Comparison of ENCODE assay signal across 12 cellular contexts in genomic region chr17:74769856-74770497, GRCh38. TPM values are rescaled to one million over a fixed set of nuclear protein-coding genes. Genes with fewer than 3 reads are reported as not detected.
DNase-seq lines count a peak whose midpoint lies in the region; ATAC-seq, FAIRE-seq and TF ChIP-seq lines count a peak whose summit lies in the region.
"Had no signal": no experiment of that assay in that cellular context is flagged by ENCODE, and none has a peak within 500 bp of the region (broad histone marks: within the 10 kb centered on the region; RNA-seq: fewer than 3 reads in every experiment).

No MANE protein-coding gene starts in this region.

- ATAC-seq in activated T-helper 17 cell treated with anti-CD3 and anti-CD28 coated beads, Interleukin-2, amount 50 U/mL, for 72 hours (replicated peaks) = no peak

- peak overlapping the region; percentile 80 for H3K27ac Mint-ChIP-seq in activated naive CD4-positive, alpha-beta T cell treated with anti-CD3 and anti-CD28 coated beads, Interleukin-2, amount 10 ng/mL, durations not matched to agents 7 days and 5 days
- H3K27ac Mint-ChIP-seq in activated T-helper 17 cell treated with anti-CD3 and anti-CD28 coated beads, Interleukin-2, amount 50 U/mL, for 72 hours = peak overlapping the region; percentile 72

- no peaks in the 10 kb centered on the region for H3K9me3 ChIP-seq in kidney (ENCODE audit: control insufficient read depth in 1 of 2, low read length in 2 of 2)
- H3K9me3 ChIP-seq: vagina had no signal

- no peak overlapping the region for H3K9ac ChIP-seq in kidney (ENCODE audit: low read length in 2 of 2)

- intact Hi-C loops in kidney (cut with DNase I) = no loop called here

- H3K4me3 Mint-ChIP-seq in activated naive CD4-positive, alpha-beta T cell treated with anti-CD3 and anti-CD28 coated beads, Interleukin-2, amount 10 ng/mL, durations not matched to agents 7 days and 5 days = no peak overlapping the region
- no peak overlapping the region for H3K4me3 Mint-ChIP-seq in activated T-helper 17 cell treated with anti-CD3 and anti-CD28 coated beads, Interleukin-2, amount 50 U/mL, for 72 hours

- DNase-seq in activated naive CD4-positive, alpha-beta T cell treated with anti-CD3 and anti-CD28 coated beads, Interleukin-2, amount 10 ng/mL, durations not matched to agents 7 days and 5 days = no peak
- DNase-seq in activated naive CD4-positive, alpha-beta T cell (lab: John Stamatoyannopoulos, UW) = no peak
- DNase-seq in kidney = peak; percentile 67
- peak in 1 of 49 donors; percentile 75 for DNase-seq in substantia nigra (lab: John Stamatoyannopoulos, UW)
- DNase-seq in NCI-H1048 (lab: John Stamatoyannopoulos, UW) = no peak
- DNase-seq in NK-92 treated with Interleukin-12 subunit alpha and Interleukin-12 subunit beta, amount 100 ng/mL, for 24 hours (lab: John Stamatoyannopoulos, UW) = no peak
- DNase-seq in NCI-H748 treated with DMSO at 0.1 percent for 48 hours (lab: John Stamatoyannopoulos, UW) = no peak
- DNase-seq: T1000 had no signal

- H3K4me1 ChIP-seq in kidney (ENCODE audit: control insufficient read depth in 1 of 2, insufficient read depth in 1 of 2, low read depth in 1 of 2, low read length in 2 of 2) = peaks cover 29 to 35% of the 10 kb centered on the region in 2 donors

- no peaks in the 10 kb centered on the region for H3K9me3 Mint-ChIP-seq in activated naive CD4-positive, alpha-beta T cell treated with anti-CD3 and anti-CD28 coated beads, Interleukin-2, amount 10 ng/mL, durations not matched to agents 7 days and 5 days
- no peaks in the 10 kb centered on the region for H3K9me3 Mint-ChIP-seq in activated T-helper 17 cell treated with anti-CD3 and anti-CD28 coated beads, Interleukin-2, amount 50 U/mL, for 72 hours

- H3K36me3 ChIP-seq in kidney (ENCODE audit: control insufficient read depth in 1 of 2, insufficient read depth in 2 of 2, low read length in 2 of 2) = peaks cover 9 to 29% of the 10 kb centered on the region in 2 donors

- peaks cover 42% of the 10 kb centered on the region for H3K4me1 Mint-ChIP-seq in activated naive CD4-positive, alpha-beta T cell treated with anti-CD3 and anti-CD28 coated beads, Interleukin-2, amount 10 ng/mL, durations not matched to agents 7 days and 5 days
- peaks cover 9% of the 10 kb centered on the region for H3K4me1 Mint-ChIP-seq in activated T-helper 17 cell treated with anti-CD3 and anti-CD28 coated beads, Interleukin-2, amount 50 U/mL, for 72 hours

- no peaks in the 10 kb centered on the region for H3K27me3 Mint-ChIP-seq in activated naive CD4-positive, alpha-beta T cell treated with anti-CD3 and anti-CD28 coated beads, Interleukin-2, amount 10 ng/mL, durations not matched to agents 7 days and 5 days
- H3K27me3 Mint-ChIP-seq in activated T-helper 17 cell treated with anti-CD3 and anti-CD28 coated beads, Interleukin-2, amount 50 U/mL, for 72 hours = no peaks in the 10 kb centered on the region

- no peak for TF ChIP-seq CTCF in kidney (IDR thresholded peaks at IDR 0.05; ENCODE audit: borderline replicate concordance, extremely low read depth, insufficient read depth)

- H3K27ac ChIP-seq in kidney (ENCODE audit: low read depth in 2 of 2, low read length in 2 of 2) (peak overlapping the region; percentile 23 to 70), substantia nigra (ENCODE audit: low read depth, low read length, poor library complexity, severe bottlenecking) (peak overlapping the region; percentile 49)
- H3K27ac ChIP-seq: vagina had no signal

- CTCF ChIA-PET in activated naive CD4-positive, alpha-beta T cell treated with anti-CD3 and anti-CD28 coated beads, Interleukin-2, amount 10 ng/mL, durations not matched to agents 7 days and 5 days (lab: Charles Lee) = interaction anchor here (0.7 to 6.0 kb wide), 11 partner anchors 10 to 112 kb away, joined by 3 to 56 read pairs (median 11); partner anchors contain the start of gene RAB37

- no peak overlapping the region for H3K4me3 ChIP-seq in kidney (ENCODE audit: low read length in 2 of 2)
- H3K4me3 ChIP-seq: vagina had no signal

- no peak for FAIRE-seq in kidney (lab: Jason Lieb, UNC)

- peaks cover 56% of the 10 kb centered on the region for H3K36me3 Mint-ChIP-seq in activated naive CD4-positive, alpha-beta T cell treated with anti-CD3 and anti-CD28 coated beads, Interleukin-2, amount 10 ng/mL, durations not matched to agents 7 days and 5 days
- H3K36me3 Mint-ChIP-seq in activated T-helper 17 cell treated with anti-CD3 and anti-CD28 coated beads, Interleukin-2, amount 50 U/mL, for 72 hours (ENCODE audit: low read depth) = peaks cover 84% of the 10 kb centered on the region

RNA-seq across cellular contexts. Expression of gene NAT9, which starts 6.2 kb away (rescaled TPM):
- total RNA-seq in activated T-helper 17 cell treated with anti-CD3 and anti-CD28 coated beads, Interleukin-2, amount 50 U/mL, for 72 hours = 10 to 100 TPM; 31.6 to 39.2 TPM
- 41.5 TPM for total RNA-seq in kidney
- 33.5 TPM for polyA plus RNA-seq in kidney (ENCODE audit: insufficient read depth, low read depth, low replicate concordance)

RNA-seq across cellular contexts. Expression of gene NHERF1, which starts 21.5 kb away (rescaled TPM):
- total RNA-seq in activated T-helper 17 cell treated with anti-CD3 and anti-CD28 coated beads, Interleukin-2, amount 50 U/mL, for 72 hours = 100 to 1,000 TPM in 1 of 2 donors, 10 to 100 TPM in 1; 76.2 to 160 TPM
- 71.3 TPM for total RNA-seq in kidney
- 448 TPM for polyA plus RNA-seq in kidney (ENCODE audit: insufficient read depth, low read depth, low replicate concordance)

RNA-seq across cellular contexts. Expression of gene RAB37, which starts 32.9 kb away (rescaled TPM):
- total RNA-seq in activated T-helper 17 cell treated with anti-CD3 and anti-CD28 coated beads, Interleukin-2, amount 50 U/mL, for 72 hours = 1 to 10 TPM; 2.5 to 3.4 TPM
- total RNA-seq in kidney = 5.6 TPM
- 1.7 TPM for polyA plus RNA-seq in kidney (ENCODE audit: insufficient read depth, low read depth, low replicate concordance)
- total RNA-seq: Daoy had no signal
- polyA plus RNA-seq: neural cell had no signal

RNA-seq across cellular contexts. Expression of gene CD300LF, which starts 57.3 kb away (rescaled TPM):
- total RNA-seq in activated T-helper 17 cell treated with anti-CD3 and anti-CD28 coated beads, Interleukin-2, amount 50 U/mL, for 72 hours = not detected
- 3.1 TPM for total RNA-seq in kidney
- 0.49 TPM for polyA plus RNA-seq in kidney (ENCODE audit: insufficient read depth, low read depth, low replicate concordance)
- total RNA-seq: Daoy had no signal
- polyA plus RNA-seq: neural cell had no signal
